Comparison of ENCODE assay signal across 9 cellular contexts in the genomic region with DNA sequence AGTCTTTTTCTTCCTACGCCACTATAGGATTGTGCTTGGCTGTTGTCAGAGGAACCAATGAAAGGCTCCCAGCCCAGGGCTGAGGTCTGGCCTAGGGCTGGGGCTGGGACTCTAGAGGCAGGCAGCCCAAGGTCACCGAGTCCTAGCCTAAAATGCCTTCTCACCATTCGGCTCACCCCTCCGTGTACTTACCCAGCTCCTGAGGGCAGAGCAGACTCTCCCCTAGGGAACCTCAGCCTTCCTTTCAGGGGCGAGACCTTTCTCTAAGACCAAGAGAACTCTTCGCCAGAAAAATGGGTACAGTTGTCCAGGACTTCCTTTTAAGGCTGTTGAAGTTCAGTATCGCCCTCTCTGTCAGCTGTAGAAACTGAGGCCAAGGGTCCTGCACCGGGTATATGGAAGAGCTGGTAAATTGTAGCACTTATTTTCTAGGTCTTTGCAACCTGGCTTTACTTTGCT. TPM values are rescaled to one million over a fixed set of nuclear protein-coding genes. Genes with fewer than 3 reads are reported as not detected.
A peak's percentile ranks its signal among the peaks of the same experiment; 100 is the strongest.
DNase-seq lines count a peak whose midpoint lies in the region; ATAC-seq, FAIRE-seq and TF ChIP-seq lines count a peak whose summit lies in the region.
"Had no signal": no experiment of that assay in that cellular context is flagged by ENCODE, and none has a peak within 500 bp of the region (broad histone marks: within the 10 kb centered on the region; RNA-seq: fewer than 3 reads in every experiment).

No MANE protein-coding gene starts in this region.

- WGBS in pancreas, 2 donors = 61 to 63% methylated on average over 8 of the region's 8 CpGs

- no peak for ATAC-seq in CD8-positive, alpha-beta T cell
- ATAC-seq in T-cell (replicated peaks in 1 of 4) = no peak
- no peak for ATAC-seq in pancreas
- ATAC-seq in HG03280 (IDR thresholded peaks at IDR 0.05; ENCODE audit: unreplicated experiment) = no peak
- no peak for ATAC-seq in HG03460 (IDR thresholded peaks at IDR 0.05; ENCODE audit: unreplicated experiment)

- peak overlapping the region; percentile 89 for H3K4me2 ChIP-seq in fibroblast of lung (ENCODE audit: extremely low read depth, insufficient read depth, low read length)

- H3K27me3 ChIP-seq in CD8-positive, alpha-beta T cell (ENCODE audit: insufficient read depth, low read length) = peaks cover 19% of the 10 kb centered on the region
- H3K27me3 ChIP-seq in fibroblast of lung (ENCODE audit: control insufficient read depth, insufficient read depth, low read length) (no peaks in the 10 kb centered on the region), pancreas (no peaks in the 10 kb centered on the region)

- CTCF ChIA-PET in CD8-positive, alpha-beta T cell (lab: Charles Lee) = interaction anchor here (1.4 to 2.2 kb wide), 2 partner anchors 30 to 329 kb away, joined by 4 read pairs; no protein-coding TSS in a partner anchor
- CTCF ChIA-PET in T-cell (lab: Charles Lee) = interaction anchor here in 1 of 2 donors (0.5 kb wide), 1 partner anchor 197 kb away, joined by 3 read pairs; no protein-coding TSS in a partner anchor

- H2AFZ ChIP-seq in fibroblast of lung (ENCODE audit: low read length) = peak overlapping the region; percentile 63

- no peaks in the 10 kb centered on the region for H3K36me3 Mint-ChIP-seq in CD8-positive, alpha-beta T cell
- H3K36me3 Mint-ChIP-seq in T-cell = no peaks in the 10 kb centered on the region

- H3K27ac ChIP-seq in CD8-positive, alpha-beta T cell (ENCODE audit: low read depth, low read length) = no peak overlapping the region
- H3K27ac ChIP-seq in fibroblast of lung (ENCODE audit: insufficient read depth, low read length) (peak overlapping the region; percentile 85), pancreas (peak overlapping the region in 3 of 4 donors; percentile 38 to 85 (median 79))

- intact Hi-C loops in CD8-positive, alpha-beta T cell (cut with DNase I, micrococcal nuclease) = loop anchor here (5.0 to 10.0 kb wide), 3 partner anchors 104 to 218 kb away; no protein-coding TSS in a partner anchor
- intact Hi-C loops in pancreas (cut with DNase I) = no loop called here

- peaks cover 53% of the 10 kb centered on the region for H3K79me2 ChIP-seq in fibroblast of lung (ENCODE audit: control insufficient read depth, insufficient read depth, low read length)

- no peaks in the 10 kb centered on the region for H3K36me3 ChIP-seq in CD8-positive, alpha-beta T cell (ENCODE audit: insufficient read depth, low read length)
- H3K36me3 ChIP-seq in fibroblast of lung (ENCODE audit: control insufficient read depth, insufficient read depth, low read length) (no peaks in the 10 kb centered on the region), pancreas (no peaks in the 10 kb centered on the region)

- H3K4me1 Mint-ChIP-seq in CD8-positive, alpha-beta T cell (ENCODE audit: low read depth) = peaks cover 26% of the 10 kb centered on the region
- peaks cover 28 to 32% (median 30%) of the 10 kb centered on the region in 3 donors for H3K4me1 Mint-ChIP-seq in T-cell

- POLR2A ChIA-PET in CD8-positive, alpha-beta T cell (lab: Charles Lee) = no interaction called here
- POLR2A ChIA-PET in T-cell (lab: Charles Lee) = interaction anchor here in 1 of 2 donors (1.1 kb wide), 1 partner anchor 11 kb away, joined by 4 read pairs; no protein-coding TSS in a partner anchor

- no peaks in the 10 kb centered on the region for H4K20me1 ChIP-seq in fibroblast of lung (ENCODE audit: control insufficient read depth, extremely low read depth, insufficient read depth, low read length)

- no peaks in the 10 kb centered on the region for H3K9me3 ChIP-seq in CD8-positive, alpha-beta T cell (ENCODE audit: low read length)
- no peaks in the 10 kb centered on the region for H3K9me3 ChIP-seq in fibroblast of lung (ENCODE audit: control insufficient read depth, insufficient read depth, low read depth, low read length)
- no peaks in the 10 kb centered on the region for H3K9me3 ChIP-seq in pancreas

- H3K9me3 Mint-ChIP-seq in CD8-positive, alpha-beta T cell = no peaks in the 10 kb centered on the region
- no peaks in the 10 kb centered on the region for H3K9me3 Mint-ChIP-seq in T-cell

- DNase-seq in CD8-positive, alpha-beta T cell = no peak
- DNase-seq in T-cell (no peak), fibroblast of lung (ENCODE audit: low read depth in 2 of 2) (peak in 1 of 2 donors; percentile 37), pancreas (no peak), iPS-NIHi7 (ENCODE audit: extremely low spot score) (no peak)
- no peak for DNase-seq in stimulated activated CD8-positive, alpha-beta memory T cell treated with anti-CD3 and anti-CD28 coated beads, Interleukin-4, amount 100 ng/mL, for 48 hours
- DNase-seq: kidney glomerular epithelial cell had no signal

- peak overlapping the region; percentile 80 for H3K9ac ChIP-seq in fibroblast of lung (ENCODE audit: insufficient read depth, low read length)

- H3K27ac Mint-ChIP-seq in CD8-positive, alpha-beta T cell = no peak overlapping the region
- H3K27ac Mint-ChIP-seq in T-cell = no peak overlapping the region

- H3K27me3 Mint-ChIP-seq in CD8-positive, alpha-beta T cell (ENCODE audit: low read depth) = peaks cover 58% of the 10 kb centered on the region
- peaks cover 43 to 59% of the 10 kb centered on the region in 2 donors for H3K27me3 Mint-ChIP-seq in T-cell

- peaks cover 34% of the 10 kb centered on the region for H3K4me1 ChIP-seq in CD8-positive, alpha-beta T cell (ENCODE audit: insufficient read depth, low read length)
- peaks cover 22% of the 10 kb centered on the region for H3K4me1 ChIP-seq in fibroblast of lung (ENCODE audit: control insufficient read depth, extremely low read depth, insufficient read depth, low read length)
- H3K4me1 ChIP-seq in pancreas = peaks cover 0 to 5% (median 4%) of the 10 kb centered on the region in 3 donors

- FAIRE-seq in pancreas (lab: Jason Lieb, UNC) = no peak

- peak overlapping the region; percentile 86 for H3K4me3 Mint-ChIP-seq in CD8-positive, alpha-beta T cell
- H3K4me3 Mint-ChIP-seq in T-cell = peak overlapping the region in 2 of 3 donors; percentile 39 to 90

- no peak for TF ChIP-seq CTCF in CD8-positive, alpha-beta T cell (IDR thresholded peaks at IDR 0.05)
- TF ChIP-seq CTCF in fibroblast of lung (conservative IDR thresholded peaks at IDR 0.05 in 1 of 2, IDR thresholded peaks at IDR 0.05 in 1 of 2; ENCODE audit: low read depth in 1 of 2, low read length in 2 of 2) = peak in 1 of 2 donors; percentile 3
- TF ChIP-seq CTCF in pancreas (IDR thresholded peaks at IDR 0.05) = no peak

- H3K4me3 ChIP-seq in CD8-positive, alpha-beta T cell (ENCODE audit: low read depth, low read length) = no peak overlapping the region
- H3K4me3 ChIP-seq in fibroblast of lung (replicated peaks in 1 of 4; ENCODE audit: control extremely low read depth in 1 of 4, insufficient read depth in 1 of 4, low read depth in 3 of 4, low read length in 4 of 4) = peak overlapping the region; percentile 31 to 89 (median 64)
- peak overlapping the region in 2 of 4 donors; percentile 42 to 63 for H3K4me3 ChIP-seq in pancreas

RNA-seq across cellular contexts. Expression of gene SPRY4, which starts 1.7 kb away (rescaled TPM):
- 1 to 10 TPM in 1 of 2 experiments, under 1 TPM in 1; 0.53 to 1.2 TPM for total RNA-seq in CD8-positive, alpha-beta T cell
- total RNA-seq in T-cell = under 1 TPM in 4 of 5 donors, not detected in 1; 0.10 to 0.57 (median 0.28) TPM
- 4.5 and 4.9 TPM in 2 replicates for total RNA-seq in fibroblast of lung
- 6.0 and 13.0 TPM in 2 replicates for polyA plus RNA-seq in fibroblast of lung
- 8.7 and 16.5 TPM in 2 replicates for polyA plus RNA-seq in fibroblast of lung (2012)
- polyA minus RNA-seq in fibroblast of lung (ENCODE audit: low replicate concordance) = 33.3 and 95.6 TPM in 2 replicates
- 1 to 10 TPM; 1.5 to 6.3 (median 2.2) TPM for total RNA-seq in pancreas
- 1 to 10 TPM; 3.2 to 3.8 TPM for polyA plus RNA-seq in pancreas

Comparison
In these comparisons a context has a peak if more than half of its experiments do, and no peak if none do; other contexts are left out.
1. intact Hi-C loops: an anchor here in CD8-positive, alpha-beta T cell (5.0 to 10.0 kb wide); none called in pancreas.